24 cellular contexts compared by ENCODE assay signal in the genomic region with DNA sequence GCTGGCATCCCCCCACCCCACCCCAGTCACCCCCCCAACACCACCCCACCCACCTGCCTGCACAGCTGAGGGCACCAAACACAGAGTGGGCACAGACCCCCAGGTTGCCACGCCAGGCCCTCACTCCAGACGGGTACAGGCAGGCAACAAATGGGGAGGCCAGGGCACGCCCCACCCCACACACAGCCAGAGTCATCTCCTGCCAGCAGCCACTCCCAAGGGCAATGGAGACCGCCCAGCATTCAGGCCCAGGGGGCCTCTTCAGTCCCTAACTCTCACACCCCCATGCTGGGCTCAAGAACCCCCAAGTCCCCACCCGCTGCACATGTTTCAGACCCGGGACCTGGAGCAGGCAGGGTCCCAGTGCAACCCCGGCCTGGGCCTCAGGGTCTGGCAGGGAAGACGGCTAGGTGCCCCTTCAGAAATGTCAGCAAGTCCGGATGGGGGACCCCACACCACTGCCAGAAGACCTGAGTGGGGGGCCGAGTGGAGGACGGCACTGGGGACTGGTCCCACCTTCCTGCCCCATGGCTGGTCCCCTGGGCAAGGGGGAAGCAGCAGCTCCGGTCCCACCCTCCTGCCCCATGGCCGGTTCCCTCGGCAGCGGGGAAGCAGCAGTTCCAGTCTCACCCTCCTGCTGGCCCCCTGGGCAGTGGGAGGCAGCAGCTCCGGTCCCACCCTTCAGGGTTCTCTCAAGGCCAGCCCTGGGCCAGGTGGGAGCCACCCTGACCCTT.
"Had no signal": no experiment of that assay in that cellular context is flagged by ENCODE, and none has a peak within 500 bp of the region (broad histone marks: within the 10 kb centered on the region; RNA-seq: fewer than 3 reads in every experiment).

No MANE protein-coding gene starts in this region.

- ATAC-seq: left cardiac atrium; lower lobe of right lung; psoas muscle; stimulated activated naive CD8-positive, alpha-beta T cell treated with anti-CD3 and anti-CD28 coated beads, Interleukin-15, Interleukin-2, amounts not matched to agents 100 U/mL and 50 U/mL, for 24 hours; upper lobe of right lung had no signal

- H3K27me3 Mint-ChIP-seq: memory B cell had no signal

- H3K4me1 ChIP-seq: colonic mucosa had no signal

- FAIRE-seq: endometrium, kidney had no signal

- H3K9me3 Mint-ChIP-seq: memory B cell, mesothelial cell of epicardium, nephron had no signal

- H3K4me3 Mint-ChIP-seq: memory B cell, mesothelial cell of epicardium, nephron had no signal

- H3K27ac Mint-ChIP-seq: memory B cell, mesothelial cell of epicardium, nephron had no signal

- H3K9me3 ChIP-seq: colonic mucosa, esophagus squamous epithelium, left ventricle myocardium inferior, lower lobe of right lung, psoas muscle, sigmoid colon, suprapubic skin, tibial artery, upper lobe of right lung, vagina had no signal

- H3K36me3 Mint-ChIP-seq: memory B cell, mesothelial cell of epicardium had no signal

- H3K4me1 Mint-ChIP-seq: memory B cell, mesothelial cell of epicardium, nephron had no signal

- DNase-seq: colonic mucosa; effector memory CD4-positive, alpha-beta T cell; esophagus squamous epithelium; foreskin fibroblast; kidney; left cardiac atrium; left ventricle myocardium inferior; lower lobe of right lung; psoas muscle; retina; sigmoid colon; stimulated activated CD4-positive, alpha-beta T cell treated with anti-CD3 and anti-CD28 coated beads, Interleukin-2, amount 100 ng/mL, for 24 hours; stimulated activated CD4-positive, alpha-beta T cell treated with anti-CD3 and anti-CD28 coated beads, Interleukin-4, amount 100 ng/mL, for 4 hours; stimulated activated naive CD8-positive, alpha-beta T cell treated with anti-CD3 and anti-CD28 coated beads, Interleukin-15, Interleukin-2, amounts not matched to agents 100 U/mL and 50 U/mL, for 24 hours; tibial artery; upper lobe of right lung had no signal

- H3K27me3 ChIP-seq: colonic mucosa, esophagus squamous epithelium, hepatocyte, sigmoid colon, suprapubic skin, tibial artery, upper lobe of right lung, vagina had no signal

- H3K4me3 ChIP-seq: colonic mucosa, esophagus squamous epithelium, hepatocyte, left ventricle myocardium inferior, lower lobe of right lung, psoas muscle, sigmoid colon, skin epidermis, suprapubic skin, tibial artery, upper lobe of right lung, vagina had no signal

- H3K27ac ChIP-seq: colonic mucosa, hepatocyte, left ventricle myocardium inferior, psoas muscle, suprapubic skin, tibial artery, vagina had no signal
